In the genomic region with DNA sequence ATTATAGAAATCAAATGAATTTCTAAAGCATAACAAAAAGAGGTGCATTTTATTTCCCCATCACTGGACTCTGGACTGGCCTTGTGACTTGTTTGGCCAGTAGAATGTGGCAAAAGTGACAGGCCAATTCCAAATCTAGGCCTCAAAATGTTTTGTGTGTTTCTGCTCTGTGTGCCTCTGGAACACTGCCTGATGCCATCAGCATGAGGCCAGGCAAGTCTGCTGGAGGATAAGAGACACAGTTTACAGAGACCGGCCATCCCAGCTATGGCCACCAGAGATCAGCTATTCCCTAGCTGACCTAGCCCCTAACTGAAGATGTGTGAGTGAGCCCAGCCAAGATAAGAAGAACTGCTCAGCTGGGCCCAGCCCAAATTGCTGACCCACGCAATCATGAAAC, we compare ENCODE assay signal across 18 cellular contexts.
A peak's percentile ranks its signal among the peaks of the same experiment; 100 is the strongest.
DNase-seq lines count a peak whose midpoint lies in the region; ATAC-seq lines count a peak whose summit lies in the region.
"Had no signal": no experiment of that assay in that cellular context is flagged by ENCODE, and none has a peak within 500 bp of the region (broad histone marks: within the 10 kb centered on the region; RNA-seq: fewer than 3 reads in every experiment).

No MANE protein-coding gene starts in this region.

- ATAC-seq in HG03460 (IDR thresholded peaks at IDR 0.05; ENCODE audit: unreplicated experiment) = no peak
- ATAC-seq in GM19452 (IDR thresholded peaks at IDR 0.05; ENCODE audit: unreplicated experiment) = no peak
- ATAC-seq: activated CD4-positive, CD25-positive, alpha-beta regulatory T cell treated with anti-CD3 and anti-CD28 coated beads, Interleukin-2, amount 50 U/mL, for 24 hours; activated CD8-positive, alpha-beta memory T cell treated with anti-CD3 and anti-CD28 coated beads, Interleukin-2, amount 10 ng/mL, durations not matched to agents 7 days and 5 days had no signal

- peak; percentile 13 for DNase-seq in NCI-H82 (lab: John Stamatoyannopoulos, UW)
- no peak for DNase-seq in NCI-H82 treated with DMSO at 0.1 percent for 48 hours (lab: John Stamatoyannopoulos, UW; ENCODE audit: unreplicated experiment)
- DNase-seq in NCI-H146 (lab: John Stamatoyannopoulos, UW) = peak; percentile 59
- peak; percentile 4 for DNase-seq in cerebellar cortex (ENCODE audit: low spot score)
- DNase-seq in retina = peak; percentile 57
- DNase-seq in D341Med (ENCODE audit: low spot score) = no peak
- DNase-seq: ACHN; activated CD8-positive, alpha-beta memory T cell treated with anti-CD3 and anti-CD28 coated beads, Interleukin-2, amount 10 ng/mL, durations not matched to agents 7 days and 5 days; brain microvascular endothelial cell; IMR-90; mammary epithelial cell; MM.1S; NCI-H1694 treated with DMSO at 0.1 percent for 48 hours; NCI-H524 treated with DMSO at 0.1 percent for 48 hours; PC-9 had no signal

Comparison
In these comparisons a context has a peak if more than half of its experiments do, and no peak if none do; other contexts are left out.
1. DNase-seq: peak in NCI-H82 (single experiment), NCI-H146 (single experiment), cerebellar cortex (single experiment) and retina (single experiment); none in NCI-H82 treated with DMSO at 0.1 percent for 48 hours (single experiment) and D341Med (single experiment).